ENCODE assay signal across 1 cellular context in genomic region chr11:64239662-64240466, GRCh38.
TF ChIP-seq lines count a peak whose summit lies in the region.

No MANE protein-coding gene starts in this region.

TF ChIP-seq in K562, 482 proteins besides CTCF, POLR2A, EP300 and RAD21 (continued from another document and continues in another):
- TF ChIP-seq ZBTB12 (CRISPR knock-in tag; IDR thresholded peaks at IDR 0.05) (0 out of 2 replicates have a peak, but pooled peaks have one; percentile 20), NR2C1 (IDR thresholded peaks at IDR 0.05) (no peak; the same call in 1 of the 2 replicates), NR2C1 (tag; IDR thresholded peaks at IDR 0.05) (peak; percentile 52; the same call in 1 of the 2 replicates), FUS (optimal IDR thresholded peaks at IDR 0.05; ENCODE audit: low read depth, low read length) (no peak), GTF2E2 (tag; IDR thresholded peaks at IDR 0.05) (peak; percentile 71), FOXK1 (CRISPR knock-in tag; IDR thresholded peaks at IDR 0.05; ENCODE audit: borderline replicate concordance) (peak; percentile 28; the same call in 1 of the 2 replicates), GATAD2A (IDR thresholded peaks at IDR 0.05) (no peak), ZNF75A (CRISPR knock-in tag; IDR thresholded peaks at IDR 0.05) (no peak), SIN3B (IDR thresholded peaks at IDR 0.05; ENCODE audit: low read depth) (no peak), ZNF592 (IDR thresholded peaks at IDR 0.05) (peak; percentile 53; the same call in 1 of the 2 replicates), RERE (CRISPR knock-in tag; IDR thresholded peaks at IDR 0.05; ENCODE audit: borderline replicate concordance) (no peak), SRSF9 (IDR thresholded peaks at IDR 0.05; ENCODE audit: borderline replicate concordance, low read depth, low read length) (no peak), ZNF384 (IDR thresholded peaks at IDR 0.05; ENCODE audit: low read depth, low read length) (no peak), MAFF (IDR thresholded peaks at IDR 0.05; ENCODE audit: low read length) (0 out of 2 replicates have a peak, but pooled peaks have one; percentile 13), DNMT1 (IDR thresholded peaks at IDR 0.05) (no peak), CAMTA2 (CRISPR knock-in tag; conservative IDR thresholded peaks at IDR 0.05) (no peak), SPI1 (IDR thresholded peaks at IDR 0.05; ENCODE audit: borderline replicate concordance, low read depth, low read length) (peak; percentile 70), NR2C2 (CRISPR knock-in tag; IDR thresholded peaks at IDR 0.05) (peak; percentile 5; the same call in 1 of the 2 replicates), NR2C2 (tag; IDR thresholded peaks at IDR 0.05) (no peak), ZNF778 (CRISPR knock-in tag; IDR thresholded peaks at IDR 0.05) (no peak), ZNF134 (CRISPR knock-in tag; conservative IDR thresholded peaks at IDR 0.05) (no peak; the same call in 1 of the 2 replicates), IFI16 (CRISPR knock-in tag; IDR thresholded peaks at IDR 0.05) (no peak), ZNF586 (CRISPR knock-in tag; conservative IDR thresholded peaks at IDR 0.05) (no peak), ZNF589 (CRISPR knock-in tag; IDR thresholded peaks at IDR 0.05; ENCODE audit: low read depth) (0 out of 2 replicates have a peak, but pooled peaks have one; percentile 18), SMARCE1 (IDR thresholded peaks at IDR 0.05) (no peak), CBFA2T3 (IDR thresholded peaks at IDR 0.05) (no peak), CXXC5 (CRISPR knock-in tag; IDR thresholded peaks at IDR 0.05) (no peak), MNT (conservative IDR thresholded peaks at IDR 0.05) (no peak), ZEB2 (IDR thresholded peaks at IDR 0.05) (no peak), ASH1L (IDR thresholded peaks at IDR 0.05; ENCODE audit: borderline replicate concordance, low read depth, partially characterized antibody) (no peak), SIX5 (IDR thresholded peaks at IDR 0.05; ENCODE audit: borderline replicate concordance in 1 of 2, insufficient read depth in 1 of 2, low read depth in 1 of 2, low read length in 2 of 2) (no peak), DMBX1 (CRISPR knock-in tag; IDR thresholded peaks at IDR 0.05; ENCODE audit: borderline replicate concordance) (peak; percentile 20; the same call in 1 of the 2 replicates), TEAD2 (tag; IDR thresholded peaks at IDR 0.05) (no peak), FOS (IDR thresholded peaks at IDR 0.05; ENCODE audit: extremely low read depth, insufficient read length) (no peak), STAT6 (CRISPR knock-in tag; IDR thresholded peaks at IDR 0.05) (no peak), ZFX (CRISPR knock-in tag; IDR thresholded peaks at IDR 0.05) (no peak), EGR1 (conservative IDR thresholded peaks at IDR 0.05) (no peak), FOXO4 (CRISPR knock-in tag; IDR thresholded peaks at IDR 0.05) (no peak), JUND (IDR thresholded peaks at IDR 0.05; ENCODE audit: borderline replicate concordance, low read depth, low read length) (0 out of 2 replicates have a peak, but pooled peaks have one; percentile 26), JUND (tag; IDR thresholded peaks at IDR 0.05; ENCODE audit: borderline replicate concordance, low read depth, low read length) (no peak), CSDE1 (IDR thresholded peaks at IDR 0.05) (no peak), TBP (optimal IDR thresholded peaks at IDR 0.05; ENCODE audit: low read depth, low read length) (peak; percentile 21), HMBOX1 (IDR thresholded peaks at IDR 0.05) (no peak), ZNF740 (CRISPR knock-in tag; IDR thresholded peaks at IDR 0.05) (no peak), ZNF740 (tag; IDR thresholded peaks at IDR 0.05) (0 out of 4 replicates have a peak, but pooled peaks of 1 of the 2 experiments have one; percentile 35), CBFB (CRISPR knock-in tag; IDR thresholded peaks at IDR 0.05) (no peak), HBP1 (CRISPR knock-in tag; IDR thresholded peaks at IDR 0.05) (no peak)
